ENCODE assay signal across 11 cellular contexts in the genomic region with DNA sequence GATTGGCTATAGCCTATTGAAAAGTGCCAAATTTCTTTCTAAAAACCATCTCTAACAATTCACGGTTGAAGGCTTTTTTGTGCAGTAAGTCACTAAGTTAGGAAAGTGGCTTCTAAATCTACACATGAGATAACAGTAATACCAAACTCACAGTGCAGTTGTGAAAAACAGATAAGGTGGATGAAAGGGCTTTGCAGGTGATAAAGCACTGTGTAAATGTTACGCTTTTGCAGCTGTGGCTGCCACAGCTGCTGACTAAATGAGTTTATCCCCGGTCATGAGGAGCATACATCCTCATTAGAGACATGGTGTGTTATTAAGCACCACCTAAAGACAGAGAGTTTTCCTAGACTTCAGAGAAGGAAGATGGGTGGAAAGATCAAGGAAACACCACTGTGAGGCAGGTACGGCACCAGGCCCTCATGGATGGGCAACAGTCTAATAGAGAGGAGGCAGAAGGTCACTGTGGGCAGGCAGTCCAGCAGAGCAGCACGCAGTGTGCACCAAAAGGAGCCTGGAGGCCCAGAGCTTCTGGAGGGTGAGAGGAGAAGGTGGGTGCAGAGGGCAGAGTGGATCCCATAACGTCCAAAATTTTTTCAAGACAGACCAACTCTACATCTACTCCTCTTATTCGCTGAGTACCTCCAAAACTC.
DNase-seq lines count a peak whose midpoint lies in the region; ATAC-seq and TF ChIP-seq lines count a peak whose summit lies in the region.
"Had no signal": no experiment of that assay in that cellular context is flagged by ENCODE, and none has a peak within 500 bp of the region (broad histone marks: within the 10 kb centered on the region; RNA-seq: fewer than 3 reads in every experiment).

No MANE protein-coding gene starts in this region.

- DNase-seq in COR-L47 (lab: John Stamatoyannopoulos, UW) = peak; percentile 47
- peak; percentile 94 for DNase-seq in Jurkat, Clone E6-1 (ENCODE audit: low read depth, low spot score)
- no peak for DNase-seq in activated naive CD8-positive, alpha-beta T cell treated with anti-CD3 and anti-CD28 coated beads, Interleukin-2, amount 50 U/mL, for 24 hours
- DNase-seq in natural killer cell = no peak
- DNase-seq in epidermal melanocyte (ENCODE audit: insufficient read length, low spot score) = no peak
- DNase-seq: activated B cell treated with CpG ODN at 0.5 μM for 24 hours had no signal

- intact Hi-C loops in natural killer cell (cut with micrococcal nuclease) = no loop called here

- TF ChIP-seq CTCF in natural killer cell (IDR thresholded peaks at IDR 0.05) = no peak

- peak overlapping the region; percentile 32 for H3K4me3 Mint-ChIP-seq in activated naive CD8-positive, alpha-beta T cell treated with anti-CD3 and anti-CD28 coated beads, Interleukin-2, amount 50 U/mL, for 24 hours
- peak overlapping the region; percentile 41 for H3K4me3 Mint-ChIP-seq in natural killer cell
- H3K4me3 Mint-ChIP-seq: activated B cell treated with CpG ODN at 0.5 μM for 24 hours; stimulated activated memory B cell treated with anti-CD40 and anti-IgM and Interleukin-4, amounts not matched to agents 10 μg/mL and 1 μg/mL and 100 μg/mL, for 72 hours had no signal

- peaks cover 4% of the 10 kb centered on the region for H3K9me3 Mint-ChIP-seq in activated naive CD8-positive, alpha-beta T cell treated with anti-CD3 and anti-CD28 coated beads, Interleukin-2, amount 50 U/mL, for 24 hours
- H3K9me3 Mint-ChIP-seq in natural killer cell = peaks cover 0 to 2% of the 10 kb centered on the region in 2 donors

- H3K4me1 Mint-ChIP-seq in activated naive CD8-positive, alpha-beta T cell treated with anti-CD3 and anti-CD28 coated beads, Interleukin-2, amount 50 U/mL, for 24 hours = peaks cover 24% of the 10 kb centered on the region
- peaks cover 23 to 29% of the 10 kb centered on the region in 2 donors for H3K4me1 Mint-ChIP-seq in natural killer cell

- H3K27ac Mint-ChIP-seq in activated naive CD8-positive, alpha-beta T cell treated with anti-CD3 and anti-CD28 coated beads, Interleukin-2, amount 50 U/mL, for 24 hours = peak overlapping the region; percentile 57
- peak overlapping the region; percentile 6 to 81 for H3K27ac Mint-ChIP-seq in natural killer cell
- H3K27ac Mint-ChIP-seq: activated B cell treated with CpG ODN at 0.5 μM for 24 hours; activated naive CD8-positive, alpha-beta T cell treated with anti-CD3 and anti-CD28 coated beads, Interleukin-2, amount 10 ng/mL, durations not matched to agents 7 days and 5 days; stimulated activated memory B cell treated with anti-CD40 and anti-IgM and Interleukin-4, amounts not matched to agents 10 μg/mL and 1 μg/mL and 100 μg/mL, for 72 hours had no signal

- no peaks in the 10 kb centered on the region for H3K36me3 Mint-ChIP-seq in activated naive CD8-positive, alpha-beta T cell treated with anti-CD3 and anti-CD28 coated beads, Interleukin-2, amount 50 U/mL, for 24 hours (ENCODE audit: low read depth)
- H3K36me3 Mint-ChIP-seq in natural killer cell = no peaks in the 10 kb centered on the region
- H3K36me3 Mint-ChIP-seq: activated naive CD8-positive, alpha-beta T cell treated with anti-CD3 and anti-CD28 coated beads, Interleukin-2, amount 10 ng/mL, durations not matched to agents 7 days and 5 days; stimulated activated memory B cell treated with anti-CD40 and anti-IgM and Interleukin-4, amounts not matched to agents 10 μg/mL and 1 μg/mL and 100 μg/mL, for 72 hours had no signal

- no peak for ATAC-seq in activated naive CD8-positive, alpha-beta T cell treated with anti-CD3 and anti-CD28 coated beads, Interleukin-2, amount 50 U/mL, for 24 hours
- ATAC-seq in natural killer cell (peak; percentile 35 to 67 (median 61)), GM21360 (IDR thresholded peaks at IDR 0.05; ENCODE audit: unreplicated experiment) (no peak), GM19395 (IDR thresholded peaks at IDR 0.05; ENCODE audit: unreplicated experiment) (no peak), GM19467 (IDR thresholded peaks at IDR 0.05; ENCODE audit: unreplicated experiment) (no peak)
- ATAC-seq: stimulated activated memory B cell treated with anti-CD40 and anti-IgM and Interleukin-4, amounts not matched to agents 10 μg/mL and 1 μg/mL and 100 μg/mL, for 72 hours had no signal

- H3K27me3 Mint-ChIP-seq in activated naive CD8-positive, alpha-beta T cell treated with anti-CD3 and anti-CD28 coated beads, Interleukin-2, amount 50 U/mL, for 24 hours = no peaks in the 10 kb centered on the region
- H3K27me3 Mint-ChIP-seq in natural killer cell (ENCODE audit: low read depth in 2 of 2) = peaks cover 0 to 2% of the 10 kb centered on the region in 2 donors
- H3K27me3 Mint-ChIP-seq: activated B cell treated with CpG ODN at 0.5 μM for 24 hours; activated naive CD8-positive, alpha-beta T cell treated with anti-CD3 and anti-CD28 coated beads, Interleukin-2, amount 10 ng/mL, durations not matched to agents 7 days and 5 days; stimulated activated memory B cell treated with anti-CD40 and anti-IgM and Interleukin-4, amounts not matched to agents 10 μg/mL and 1 μg/mL and 100 μg/mL, for 72 hours had no signal

- peak overlapping the region; percentile 37 for H3K4me3 ChIP-seq in Jurkat, Clone E6-1 (ENCODE audit: low read length)

Comparison
In these comparisons a context has a peak if more than half of its experiments do, and no peak if none do; other contexts are left out.
1. DNase-seq: peak in COR-L47 (single experiment) and Jurkat, Clone E6-1 (single experiment); none in activated naive CD8-positive, alpha-beta T cell treated with anti-CD3 and anti-CD28 coated beads, Interleukin-2, amount 50 U/mL, for 24 hours (single experiment), natural killer cell (single experiment) and epidermal melanocyte (single experiment).
2. ATAC-seq: peak in natural killer cell (3 of 3); none in activated naive CD8-positive, alpha-beta T cell treated with anti-CD3 and anti-CD28 coated beads, Interleukin-2, amount 50 U/mL, for 24 hours (single experiment), GM21360 (single experiment), GM19395 (single experiment) and GM19467 (single experiment).